ENCODE assay signal across 27 cellular contexts in the genomic region with DNA sequence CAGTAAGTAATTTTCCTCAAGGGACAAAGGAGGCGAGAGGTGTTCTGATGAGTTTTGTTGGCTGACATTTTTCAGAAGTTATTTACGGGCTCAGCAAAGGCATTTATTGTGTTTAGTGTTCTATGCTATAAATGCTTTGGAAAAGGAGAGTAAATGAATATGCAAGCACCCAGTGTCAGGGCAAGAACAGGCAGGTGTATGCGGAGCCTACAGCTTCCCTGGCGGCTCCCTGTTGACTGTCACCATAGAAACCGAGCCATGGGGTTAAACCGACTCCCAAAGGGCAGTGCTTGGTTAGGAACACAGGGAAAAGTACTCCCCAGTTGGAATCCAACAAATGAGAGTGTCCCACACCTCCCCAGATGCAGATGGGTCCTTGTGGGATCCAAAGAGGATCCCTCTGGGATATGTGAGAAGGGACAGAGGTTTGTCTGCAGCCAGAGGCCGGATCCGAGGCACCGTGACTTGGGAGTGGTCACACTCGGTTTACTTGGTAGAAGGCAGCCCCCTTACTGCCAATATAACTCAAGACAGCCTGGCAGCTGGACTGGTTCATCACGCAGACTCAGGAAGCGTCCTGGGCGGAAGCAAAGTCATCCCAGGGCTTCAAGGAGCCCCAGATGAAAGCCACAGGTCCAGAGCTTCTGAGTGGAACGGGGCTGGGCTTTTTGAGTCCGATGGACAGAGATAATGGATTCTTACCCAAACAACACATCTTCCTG.
A peak's percentile ranks its signal among the peaks of the same experiment; 100 is the strongest.
DNase-seq lines count a peak whose midpoint lies in the region; FAIRE-seq and TF ChIP-seq lines count a peak whose summit lies in the region.
"Had no signal": no experiment of that assay in that cellular context is flagged by ENCODE, and none has a peak within 500 bp of the region (broad histone marks: within the 10 kb centered on the region; RNA-seq: fewer than 3 reads in every experiment).

No MANE protein-coding gene starts in this region.

- peaks cover 31% of the 10 kb centered on the region for H3K4me1 Mint-ChIP-seq in neural progenitor cell
- H3K4me1 Mint-ChIP-seq: central memory CD8-positive, alpha-beta T cell; stimulated activated naive CD8-positive, alpha-beta T cell treated with anti-CD3 and anti-CD28 coated beads, Interleukin-15, amount 100 ng/mL, for 72 hours had no signal

- H3K27me3 ChIP-seq in neural progenitor cell: no peaks in the 10 kb centered on the region
- H3K27me3 ChIP-seq: BE2C, gastroesophageal sphincter had no signal

- H4K20me1 ChIP-seq in neural progenitor cell (ENCODE audit: low read depth): no peaks in the 10 kb centered on the region

- no peak overlapping the region for H3K4me2 ChIP-seq in neural progenitor cell

- H3K9me3 Mint-ChIP-seq in neural progenitor cell: no peaks in the 10 kb centered on the region
- H3K9me3 Mint-ChIP-seq: central memory CD8-positive, alpha-beta T cell; nephron progenitor cell; stimulated activated naive CD8-positive, alpha-beta T cell treated with anti-CD3 and anti-CD28 coated beads, Interleukin-15, amount 100 ng/mL, for 72 hours had no signal

- H3K27ac Mint-ChIP-seq in neural progenitor cell: peak overlapping the region; percentile 57
- H3K27ac Mint-ChIP-seq: nephron progenitor cell; stimulated activated naive CD8-positive, alpha-beta T cell treated with anti-CD3 and anti-CD28 coated beads, Interleukin-15, amount 100 ng/mL, for 72 hours had no signal

- peak; percentile 18 for DNase-seq in NCI-H1436 (lab: John Stamatoyannopoulos, UW)
- DNase-seq in NCI-H1436 treated with DMSO at 0.1 percent for 48 hours (lab: John Stamatoyannopoulos, UW): no peak
- DNase-seq in NCI-H2107 treated with DMSO at 0.1 percent for 48 hours (lab: John Stamatoyannopoulos, UW; ENCODE audit: unreplicated experiment): peak; percentile 71
- DNase-seq in NCI-H774 (lab: John Stamatoyannopoulos, UW): peak; percentile 17
- peak; percentile 40 for DNase-seq in neural progenitor cell (ENCODE audit: low spot score)
- no peak for DNase-seq in urothelium cell line (ENCODE audit: low spot score)
- no peak for DNase-seq in T1000 (lab: John Stamatoyannopoulos, UW)
- DNase-seq in T-helper 9 cell: no peak
- DNase-seq: activated CD4-positive, alpha-beta T cell treated with anti-CD3 and anti-CD28 coated beads, Interleukin-2, amount 50 U/mL, for 4 hours; activated naive CD4-positive, alpha-beta T cell; amygdala; BE2C; Calu3; left lung; midbrain; NCI-H226; nephron progenitor cell; OCI-M1; stimulated activated CD4-positive, alpha-beta T cell treated with anti-CD3 and anti-CD28 coated beads, Interleukin-4, amount 100 ng/mL, for 1 hour; stimulated activated naive CD8-positive, alpha-beta T cell treated with anti-CD3 and anti-CD28 coated beads, Interleukin-15, amount 100 ng/mL, for 72 hours; WERI-Rb-1 had no signal

- no peaks in the 10 kb centered on the region for H3K36me3 Mint-ChIP-seq in neural progenitor cell

- FAIRE-seq in urothelium cell line (lab: Jason Lieb, UNC): no peak
- FAIRE-seq: G401.6, HepG2 had no signal

- H3F3A ChIP-seq in neural progenitor cell (ENCODE audit: low read depth): no peaks in the 10 kb centered on the region

- H3K4me1 ChIP-seq in neural progenitor cell: peaks cover 18% of the 10 kb centered on the region
- H3K4me1 ChIP-seq: gastroesophageal sphincter, left lung, psoas muscle had no signal

- no peaks in the 10 kb centered on the region for H3K79me2 ChIP-seq in neural progenitor cell (ENCODE audit: low read depth)

- no peak overlapping the region for H3K9ac ChIP-seq in neural progenitor cell

- H2AFZ ChIP-seq in neural progenitor cell (replicated peaks): peak overlapping the region; percentile 72

- no peak for TF ChIP-seq CTCF in neural progenitor cell (IDR thresholded peaks at IDR 0.05)

- H3K36me3 ChIP-seq in neural progenitor cell: no peaks in the 10 kb centered on the region
- H3K36me3 ChIP-seq: BE2C, gastroesophageal sphincter, left lung, WERI-Rb-1 had no signal

- no peak overlapping the region for H3K4me3 Mint-ChIP-seq in neural progenitor cell
- H3K4me3 Mint-ChIP-seq: central memory CD8-positive, alpha-beta T cell; nephron progenitor cell; stimulated activated naive CD8-positive, alpha-beta T cell treated with anti-CD3 and anti-CD28 coated beads, Interleukin-15, amount 100 ng/mL, for 72 hours had no signal

- no peak overlapping the region for H3K27ac ChIP-seq in neural progenitor cell
- H3K27ac ChIP-seq: gastroesophageal sphincter, left lung, psoas muscle, skin epidermis, WERI-Rb-1 had no signal

- H3K27me3 Mint-ChIP-seq in neural progenitor cell (ENCODE audit: insufficient read depth, low read depth): peaks cover 11% of the 10 kb centered on the region
- H3K27me3 Mint-ChIP-seq: central memory CD8-positive, alpha-beta T cell had no signal

- H3K4me3 ChIP-seq in neural progenitor cell: no peak overlapping the region
- H3K4me3 ChIP-seq: gastroesophageal sphincter, left lung, psoas muscle, skin epidermis had no signal

- no peaks in the 10 kb centered on the region for H3K9me3 ChIP-seq in neural progenitor cell (ENCODE audit: low read depth)
- H3K9me3 ChIP-seq: BE2C, left lung, psoas muscle had no signal

Comparison
In these comparisons a context has a peak if more than half of its experiments do, and no peak if none do; other contexts are left out.
1. DNase-seq: peak in NCI-H1436 (single experiment), NCI-H2107 treated with DMSO at 0.1 percent for 48 hours (single experiment), NCI-H774 (single experiment) and neural progenitor cell (single experiment); none in NCI-H1436 treated with DMSO at 0.1 percent for 48 hours (single experiment), urothelium cell line (single experiment), T1000 (single experiment) and T-helper 9 cell (single experiment).